ENCODE assay signal across 1 cellular context in the genomic region with DNA sequence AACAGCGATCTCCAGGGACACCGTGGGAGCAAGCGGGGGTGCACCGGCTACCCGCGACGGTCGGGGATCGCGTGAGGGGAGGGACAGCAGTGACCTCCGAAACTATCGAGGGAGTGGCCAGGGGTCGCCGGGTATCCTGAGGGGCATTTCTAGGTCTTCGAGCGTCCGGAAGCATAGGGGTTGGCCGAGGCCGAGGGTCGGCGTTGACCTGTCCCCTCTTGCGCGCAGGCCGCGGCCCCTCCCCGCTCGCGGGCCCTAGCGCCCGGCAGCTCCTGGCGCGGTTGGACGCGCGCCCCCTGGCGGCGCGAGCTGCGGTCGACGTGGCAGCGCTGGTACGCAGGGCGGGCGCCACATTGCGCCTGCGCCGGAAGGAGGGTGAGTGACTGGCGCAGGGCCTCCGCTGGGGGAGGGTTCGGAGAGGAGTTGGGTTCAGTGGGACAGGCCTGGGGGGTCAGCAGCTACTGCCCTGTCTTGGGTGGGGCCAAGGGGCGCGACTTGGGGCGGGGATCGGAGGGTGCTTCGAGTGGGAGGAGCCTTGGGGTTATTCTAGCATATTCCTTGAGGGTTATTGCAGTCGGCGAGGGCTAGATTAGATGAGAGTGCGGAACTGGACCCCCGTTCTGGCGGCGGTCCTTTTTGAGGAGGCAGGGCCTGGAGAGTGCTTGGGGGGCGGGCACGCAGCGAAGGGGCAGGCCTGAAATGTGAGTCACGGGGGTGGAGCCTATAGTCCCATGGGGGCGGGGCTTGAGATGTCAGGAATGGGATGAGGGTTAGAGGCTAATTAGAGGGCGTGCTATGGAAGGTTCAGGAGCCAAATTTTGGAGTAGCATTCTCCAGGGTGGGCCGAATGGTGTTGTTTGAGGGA.
A peak's percentile ranks its signal among the peaks of the same experiment; 100 is the strongest.
TF ChIP-seq lines count a peak whose summit lies in the region.

No MANE protein-coding gene starts in this region.

TF ChIP-seq in GM12878, 131 proteins besides CTCF, POLR2A, EP300 and RAD21 (continues in another document):
- peak; percentile 62 for TF ChIP-seq NRF1 (conservative IDR thresholded peaks at IDR 0.05; ENCODE audit: low read depth, low read length)
- no peak for TF ChIP-seq PRDM15 (CRISPR knock-in tag; IDR thresholded peaks at IDR 0.05)
- TF ChIP-seq TCF12 (IDR thresholded peaks at IDR 0.05; ENCODE audit: low read depth, low read length), result no peak
- TF ChIP-seq ZNF207 (IDR thresholded peaks at IDR 0.05; ENCODE audit: borderline replicate concordance), result peak; percentile 58; the same call in 1 of the 2 replicates
- no peak for TF ChIP-seq POLR2AphosphoS5 (IDR thresholded peaks at IDR 0.05; ENCODE audit: low read length)
- TF ChIP-seq YY1 (IDR thresholded peaks at IDR 0.05; ENCODE audit: low read depth, low read length), result peak; percentile 55
- TF ChIP-seq FOS (IDR thresholded peaks at IDR 0.05; ENCODE audit: borderline replicate concordance, extremely low read depth, insufficient read length), result no peak
- no peak for TF ChIP-seq RAD51 (IDR thresholded peaks at IDR 0.05)
- TF ChIP-seq ATF7 (IDR thresholded peaks at IDR 0.05; ENCODE audit: low read depth), result peak; percentile 93
- no peak for TF ChIP-seq KDM1A (IDR thresholded peaks at IDR 0.05; ENCODE audit: borderline replicate concordance)
- TF ChIP-seq, protein P1, sequence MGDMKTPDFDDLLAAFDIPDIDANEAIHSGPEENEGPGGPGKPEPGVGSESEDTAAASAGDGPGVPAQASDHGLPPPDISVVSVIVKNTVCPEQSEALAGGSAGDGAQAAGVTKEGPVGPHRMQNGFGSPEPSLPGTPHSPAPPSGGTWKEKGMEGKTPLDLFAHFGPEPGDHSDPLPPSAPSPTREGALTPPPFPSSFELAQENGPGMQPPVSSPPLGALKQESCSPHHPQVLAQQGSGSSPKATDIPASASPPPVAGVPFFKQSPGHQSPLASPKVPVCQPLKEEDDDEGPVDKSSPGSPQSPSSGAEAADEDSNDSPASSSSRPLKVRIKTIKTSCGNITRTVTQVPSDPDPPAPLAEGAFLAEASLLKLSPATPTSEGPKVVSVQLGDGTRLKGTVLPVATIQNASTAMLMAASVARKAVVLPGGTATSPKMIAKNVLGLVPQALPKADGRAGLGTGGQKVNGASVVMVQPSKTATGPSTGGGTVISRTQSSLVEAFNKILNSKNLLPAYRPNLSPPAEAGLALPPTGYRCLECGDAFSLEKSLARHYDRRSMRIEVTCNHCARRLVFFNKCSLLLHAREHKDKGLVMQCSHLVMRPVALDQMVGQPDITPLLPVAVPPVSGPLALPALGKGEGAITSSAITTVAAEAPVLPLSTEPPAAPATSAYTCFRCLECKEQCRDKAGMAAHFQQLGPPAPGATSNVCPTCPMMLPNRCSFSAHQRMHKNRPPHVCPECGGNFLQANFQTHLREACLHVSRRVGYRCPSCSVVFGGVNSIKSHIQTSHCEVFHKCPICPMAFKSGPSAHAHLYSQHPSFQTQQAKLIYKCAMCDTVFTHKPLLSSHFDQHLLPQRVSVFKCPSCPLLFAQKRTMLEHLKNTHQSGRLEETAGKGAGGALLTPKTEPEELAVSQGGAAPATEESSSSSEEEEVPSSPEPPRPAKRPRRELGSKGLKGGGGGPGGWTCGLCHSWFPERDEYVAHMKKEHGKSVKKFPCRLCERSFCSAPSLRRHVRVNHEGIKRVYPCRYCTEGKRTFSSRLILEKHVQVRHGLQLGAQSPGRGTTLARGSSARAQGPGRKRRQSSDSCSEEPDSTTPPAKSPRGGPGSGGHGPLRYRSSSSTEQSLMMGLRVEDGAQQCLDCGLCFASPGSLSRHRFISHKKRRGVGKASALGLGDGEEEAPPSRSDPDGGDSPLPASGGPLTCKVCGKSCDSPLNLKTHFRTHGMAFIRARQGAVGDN (IDR thresholded peaks at IDR 0.05), result peak; percentile 46; the same call in 1 of the 2 replicates
- TF ChIP-seq RUNX3 (IDR thresholded peaks at IDR 0.05; ENCODE audit: low read length), result peak; percentile 80
- no peak for TF ChIP-seq ZBTB4 (CRISPR knock-in tag; IDR thresholded peaks at IDR 0.05)
- peak; percentile 20; the same call in 1 of the 2 replicates for TF ChIP-seq NR2C1 (IDR thresholded peaks at IDR 0.05)
- TF ChIP-seq ZNF217 (IDR thresholded peaks at IDR 0.05), result 0 out of 2 replicates have a peak, but pooled peaks have one; percentile 23
- TF ChIP-seq, protein P2, sequence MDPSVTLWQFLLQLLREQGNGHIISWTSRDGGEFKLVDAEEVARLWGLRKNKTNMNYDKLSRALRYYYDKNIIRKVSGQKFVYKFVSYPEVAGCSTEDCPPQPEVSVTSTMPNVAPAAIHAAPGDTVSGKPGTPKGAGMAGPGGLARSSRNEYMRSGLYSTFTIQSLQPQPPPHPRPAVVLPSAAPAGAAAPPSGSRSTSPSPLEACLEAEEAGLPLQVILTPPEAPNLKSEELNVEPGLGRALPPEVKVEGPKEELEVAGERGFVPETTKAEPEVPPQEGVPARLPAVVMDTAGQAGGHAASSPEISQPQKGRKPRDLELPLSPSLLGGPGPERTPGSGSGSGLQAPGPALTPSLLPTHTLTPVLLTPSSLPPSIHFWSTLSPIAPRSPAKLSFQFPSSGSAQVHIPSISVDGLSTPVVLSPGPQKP (IDR thresholded peaks at IDR 0.05; ENCODE audit: low read depth, low read length), result no peak
- TF ChIP-seq SREBF1 (IDR thresholded peaks at IDR 0.05; ENCODE audit: low read length), result peak; percentile 58; the same call in 1 of the 2 replicates
- TF ChIP-seq FOXK2 (IDR thresholded peaks at IDR 0.05), result peak; percentile 94
- TF ChIP-seq NFXL1 (IDR thresholded peaks at IDR 0.05; ENCODE audit: borderline replicate concordance), result no peak
- no peak for TF ChIP-seq NFYA (IDR thresholded peaks at IDR 0.05; ENCODE audit: borderline replicate concordance, low read depth, low read length)
- peak; percentile 77; the same call in 1 of the 2 replicates for TF ChIP-seq JUND (IDR thresholded peaks at IDR 0.05; ENCODE audit: low read depth, low read length)
- no peak for TF ChIP-seq E2F4 (IDR thresholded peaks at IDR 0.05; ENCODE audit: low read depth, low read length)
- peak; percentile 72 for TF ChIP-seq CREB1 (IDR thresholded peaks at IDR 0.05; ENCODE audit: low read depth)
- TF ChIP-seq, protein P3, sequence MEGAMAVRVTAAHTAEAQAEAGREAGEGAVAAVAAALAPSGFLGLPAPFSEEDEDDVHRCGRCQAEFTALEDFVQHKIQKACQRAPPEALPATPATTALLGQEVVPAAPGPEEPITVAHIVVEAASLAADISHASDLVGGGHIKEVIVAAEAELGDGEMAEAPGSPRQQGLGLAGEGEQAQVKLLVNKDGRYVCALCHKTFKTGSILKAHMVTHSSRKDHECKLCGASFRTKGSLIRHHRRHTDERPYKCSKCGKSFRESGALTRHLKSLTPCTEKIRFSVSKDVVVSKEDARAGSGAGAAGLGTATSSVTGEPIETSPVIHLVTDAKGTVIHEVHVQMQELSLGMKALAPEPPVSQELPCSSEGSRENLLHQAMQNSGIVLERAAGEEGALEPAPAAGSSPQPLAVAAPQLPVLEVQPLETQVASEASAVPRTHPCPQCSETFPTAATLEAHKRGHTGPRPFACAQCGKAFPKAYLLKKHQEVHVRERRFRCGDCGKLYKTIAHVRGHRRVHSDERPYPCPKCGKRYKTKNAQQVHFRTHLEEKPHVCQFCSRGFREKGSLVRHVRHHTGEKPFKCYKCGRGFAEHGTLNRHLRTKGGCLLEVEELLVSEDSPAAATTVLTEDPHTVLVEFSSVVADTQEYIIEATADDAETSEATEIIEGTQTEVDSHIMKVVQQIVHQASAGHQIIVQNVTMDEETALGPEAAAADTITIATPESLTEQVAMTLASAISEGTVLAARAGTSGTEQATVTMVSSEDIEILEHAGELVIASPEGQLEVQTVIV (IDR thresholded peaks at IDR 0.05; ENCODE audit: borderline replicate concordance, partially characterized antibody), result peak; percentile 29
- TF ChIP-seq ZNF24 (IDR thresholded peaks at IDR 0.05), result no peak
- peak; percentile 93 for TF ChIP-seq PKNOX1 (IDR thresholded peaks at IDR 0.05)
- TF ChIP-seq CHD1 (IDR thresholded peaks at IDR 0.05; ENCODE audit: low read depth, low read length), result peak; percentile 92; the same call in 1 of the 2 replicates
- peak; percentile 13 for TF ChIP-seq MEF2B (IDR thresholded peaks at IDR 0.05; ENCODE audit: partially characterized antibody, poor library complexity, severe bottlenecking)
- no peak for TF ChIP-seq MEF2A (IDR thresholded peaks at IDR 0.05; ENCODE audit: insufficient read depth, low read depth, low read length)
- no peak for TF ChIP-seq JUNB (IDR thresholded peaks at IDR 0.05)
- TF ChIP-seq HCFC1 (IDR thresholded peaks at IDR 0.05; ENCODE audit: low read length), result peak; percentile 34; the same call in 1 of the 2 replicates
- TF ChIP-seq ZNF274 (IDR thresholded peaks at IDR 0.05; ENCODE audit: insufficient read depth, insufficient read length), result no peak
- TF ChIP-seq BHLHE40 (IDR thresholded peaks at IDR 0.05; ENCODE audit: borderline replicate concordance in 1 of 2, low read depth in 2 of 2, low read length in 1 of 2), result peak; percentile 12 to 75; a peak in 2 of 4 replicates
- peak; percentile 36; the same call in 1 of the 2 replicates for TF ChIP-seq SMC3 (IDR thresholded peaks at IDR 0.05; ENCODE audit: borderline replicate concordance, low read length)
- TF ChIP-seq HDGF (IDR thresholded peaks at IDR 0.05), result 0 out of 2 replicates have a peak, but pooled peaks have one; percentile 40
- TF ChIP-seq SMAD5 (IDR thresholded peaks at IDR 0.05; ENCODE audit: low read depth), result no peak
- no peak for TF ChIP-seq ZSCAN29 (IDR thresholded peaks at IDR 0.05)
- peak; percentile 59; the same call in 1 of the 2 replicates for TF ChIP-seq LARP7 (IDR thresholded peaks at IDR 0.05)
- TF ChIP-seq CREM (IDR thresholded peaks at IDR 0.05; ENCODE audit: low read depth), result peak; percentile 52; the same call in 1 of the 2 replicates
- TF ChIP-seq TCF3 (IDR thresholded peaks at IDR 0.05; ENCODE audit: borderline replicate concordance, insufficient read depth, low read depth, low read length), result 0 out of 2 replicates have a peak, but pooled peaks have one; percentile 18
- TF ChIP-seq SP1 (IDR thresholded peaks at IDR 0.05; ENCODE audit: low read depth, low read length), result peak; percentile 21
